ENCODE assay signal across 1 cellular context in the genomic region with DNA sequence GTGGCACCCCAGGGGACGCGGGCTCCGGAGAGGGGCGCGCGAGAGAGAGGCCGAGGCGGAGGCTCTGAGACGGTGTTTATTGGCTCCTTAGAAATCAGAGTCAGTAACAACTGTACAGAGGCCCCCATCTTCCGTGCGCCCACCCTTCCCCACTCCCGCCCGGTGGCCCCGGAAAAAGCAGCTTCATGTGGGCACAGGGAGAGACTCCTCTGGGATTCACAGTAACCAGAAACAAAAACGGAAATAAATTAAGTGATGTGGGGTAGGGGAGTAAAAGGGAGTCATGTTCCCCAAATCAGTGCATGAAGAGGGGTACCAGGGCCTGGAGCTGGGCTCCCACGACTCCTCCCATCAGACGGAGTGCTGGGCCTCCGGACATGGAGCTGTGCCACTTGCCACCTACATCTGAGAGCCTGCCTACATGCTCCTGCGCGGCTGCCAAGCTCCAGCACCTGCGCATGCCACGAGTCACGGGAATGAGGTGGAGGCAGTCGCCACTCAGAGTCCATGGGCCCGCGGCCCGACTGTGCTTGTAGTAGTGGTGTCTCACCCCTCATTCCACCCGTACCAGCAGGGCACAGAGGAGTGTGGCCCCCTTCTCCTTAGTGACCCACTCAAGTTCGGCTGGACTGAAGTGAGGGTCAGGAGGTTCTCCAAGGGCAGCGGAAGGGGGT.
TF ChIP-seq lines count a peak whose summit lies in the region.

No MANE protein-coding gene starts in this region.

TF ChIP-seq in endothelial cell of umbilical vein, 7 proteins besides CTCF, POLR2A, EP300 and RAD21:
- no peak for TF ChIP-seq JUN (IDR thresholded peaks at IDR 0.05; ENCODE audit: borderline replicate concordance, insufficient read depth, insufficient read length, low read depth)
- no peak for TF ChIP-seq EZH2 (IDR thresholded peaks at IDR 0.05; ENCODE audit: borderline replicate concordance, low read depth, low read length, severe bottlenecking)
